Comparison of ENCODE assay signal across 2 cellular contexts in the genomic region with DNA sequence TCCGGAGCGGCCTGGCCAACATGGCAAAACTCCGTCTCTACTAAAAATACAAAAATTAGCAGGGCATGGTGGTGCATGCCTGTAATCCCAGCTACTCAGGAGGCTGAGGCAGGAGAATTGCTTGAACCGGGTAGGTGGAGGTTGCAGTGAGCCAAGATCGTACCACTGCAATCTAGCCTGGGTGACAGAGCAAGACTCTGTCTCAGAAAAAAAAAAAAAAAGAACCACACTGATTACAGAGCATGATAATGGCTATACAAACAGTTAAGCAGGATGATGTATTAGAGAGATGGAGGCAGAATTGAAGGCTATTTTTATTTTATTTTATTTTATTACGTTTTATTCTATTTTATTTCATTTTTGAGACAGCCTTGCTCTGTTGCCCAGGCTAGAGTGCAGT.
TF ChIP-seq lines count a peak whose summit lies in the region.

No MANE protein-coding gene starts in this region.

TF ChIP-seq in HEK293, 187 proteins besides CTCF, POLR2A, EP300 and RAD21:
- TF ChIP-seq, protein P1, sequence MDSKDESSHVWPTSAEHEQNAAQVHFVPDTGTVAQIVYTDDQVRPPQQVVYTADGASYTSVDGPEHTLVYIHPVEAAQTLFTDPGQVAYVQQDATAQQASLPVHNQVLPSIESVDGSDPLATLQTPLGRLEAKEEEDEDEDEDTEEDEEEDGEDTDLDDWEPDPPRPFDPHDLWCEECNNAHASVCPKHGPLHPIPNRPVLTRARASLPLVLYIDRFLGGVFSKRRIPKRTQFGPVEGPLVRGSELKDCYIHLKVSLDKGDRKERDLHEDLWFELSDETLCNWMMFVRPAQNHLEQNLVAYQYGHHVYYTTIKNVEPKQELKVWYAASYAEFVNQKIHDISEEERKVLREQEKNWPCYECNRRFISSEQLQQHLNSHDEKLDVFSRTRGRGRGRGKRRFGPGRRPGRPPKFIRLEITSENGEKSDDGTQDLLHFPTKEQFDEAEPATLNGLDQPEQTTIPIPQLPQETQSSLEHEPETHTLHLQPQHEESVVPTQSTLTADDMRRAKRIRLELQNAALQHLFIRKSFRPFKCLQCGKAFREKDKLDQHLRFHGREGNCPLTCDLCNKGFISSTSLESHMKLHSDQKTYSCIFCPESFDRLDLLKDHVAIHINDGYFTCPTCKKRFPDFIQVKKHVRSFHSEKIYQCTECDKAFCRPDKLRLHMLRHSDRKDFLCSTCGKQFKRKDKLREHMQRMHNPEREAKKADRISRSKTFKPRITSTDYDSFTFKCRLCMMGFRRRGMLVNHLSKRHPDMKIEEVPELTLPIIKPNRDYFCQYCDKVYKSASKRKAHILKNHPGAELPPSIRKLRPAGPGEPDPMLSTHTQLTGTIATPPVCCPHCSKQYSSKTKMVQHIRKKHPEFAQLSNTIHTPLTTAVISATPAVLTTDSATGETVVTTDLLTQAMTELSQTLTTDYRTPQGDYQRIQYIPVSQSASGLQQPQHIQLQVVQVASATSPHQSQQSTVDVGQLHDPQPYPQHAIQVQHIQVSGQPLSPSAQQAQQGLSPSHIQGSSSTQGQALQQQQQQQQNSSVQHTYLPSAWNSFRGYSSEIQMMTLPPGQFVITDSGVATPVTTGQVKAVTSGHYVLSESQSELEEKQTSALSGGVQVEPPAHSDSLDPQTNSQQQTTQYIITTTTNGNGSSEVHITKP (tag by site-specific recombination; IDR thresholded peaks at IDR 0.05): peak; percentile 77
TF ChIP-seq in HEK293: peak in this region for 1; not testable (repeated sequence) for 186.

TF ChIP-seq in K562, 482 proteins besides CTCF, POLR2A, EP300 and RAD21:
- peak; percentile 76; the same call in 1 of the 2 replicates for TF ChIP-seq ZNF384 (IDR thresholded peaks at IDR 0.05; ENCODE audit: low read depth, low read length)
- TF ChIP-seq, protein P1 (IDR thresholded peaks at IDR 0.05; ENCODE audit: partially characterized antibody): peak; percentile 61
TF ChIP-seq in K562: peak in this region for 2; not testable (repeated sequence) for 480.
